In genomic region chr6:96925290-96925687, GRCh38 we compare ENCODE assay signal across 8 cellular contexts. TPM values are rescaled to one million over a fixed set of nuclear protein-coding genes. Genes with fewer than 3 reads are reported as not detected.
DNase-seq lines count a peak whose midpoint lies in the region; ATAC-seq and TF ChIP-seq lines count a peak whose summit lies in the region.

No MANE protein-coding gene starts in this region.

- peak overlapping the region in 2 of 4 donors; percentile 79 to 81 for H3K27ac ChIP-seq in gastroesophageal sphincter
- H3K27ac ChIP-seq in sigmoid colon, result peak overlapping the region in 2 of 4 donors; percentile 70 to 78

- H3K27me3 ChIP-seq in HAP-1 (ENCODE audit: low read depth) (peaks cover 4% of the 10 kb centered on the region; the same call in 1 of the 2 replicates), gastroesophageal sphincter (no peaks in the 10 kb centered on the region), sigmoid colon (no peaks in the 10 kb centered on the region)

- TF ChIP-seq EP300 in gastroesophageal sphincter (IDR thresholded peaks at IDR 0.05) (no peak), sigmoid colon (IDR thresholded peaks at IDR 0.05) (no peak)

- DNase-seq in HAP-1 (ENCODE audit: low spot score in 2 of 2), result no peak
- DNase-seq in T-helper 17 cell, result no peak
- no peak for DNase-seq in sigmoid colon
- DNase-seq in cerebellar nuclear complex (lab: John Stamatoyannopoulos, UW), result no peak
- DNase-seq in stimulated activated CD4-positive, alpha-beta T cell treated with anti-CD3 and anti-CD28 coated beads, Interleukin-1b, Interleukin-23, amount 100 ng/mL, for 48 hours, result no peak

- peak overlapping the region; percentile 98 for H3K27ac Mint-ChIP-seq in T-helper 17 cell

- H3K4me1 Mint-ChIP-seq in T-helper 17 cell, result peaks cover 28% of the 10 kb centered on the region

- H3K4me3 ChIP-seq in HAP-1 (peak overlapping the region; percentile 64), gastroesophageal sphincter (peak overlapping the region; percentile 68), sigmoid colon (peak overlapping the region in 3 of 4 donors; percentile 70 to 78 (median 70))

- ATAC-seq in T-helper 17 cell (no peak), gastroesophageal sphincter (no peak), GM18867 (IDR thresholded peaks at IDR 0.05; ENCODE audit: unreplicated experiment) (no peak), GM21360 (IDR thresholded peaks at IDR 0.05; ENCODE audit: unreplicated experiment) (no peak)

- WGBS in gastroesophageal sphincter (ENCODE audit: low coverage in 1 of 2), 2 donors, result 15 to 25% methylated on average over 6 to 8 of the region's 8 CpGs
- WGBS in sigmoid colon, 2 donors, result 11 to 42% methylated on average over 8 of the region's 8 CpGs

- H3K27me3 Mint-ChIP-seq in T-helper 17 cell, result peaks cover 8% of the 10 kb centered on the region

- H3K36me3 ChIP-seq in HAP-1 (replicated peaks), result no peaks in the 10 kb centered on the region
- no peaks in the 10 kb centered on the region for H3K36me3 ChIP-seq in gastroesophageal sphincter
- H3K36me3 ChIP-seq in sigmoid colon, result no peaks in the 10 kb centered on the region

- intact Hi-C loops in sigmoid colon (cut with DNase I), result no loop called here

- H3K9me3 ChIP-seq in HAP-1 (no peaks in the 10 kb centered on the region), T-helper 17 cell (ENCODE audit: control insufficient read depth, low read length, poor library complexity, severe bottlenecking) (no peaks in the 10 kb centered on the region), gastroesophageal sphincter (no peaks in the 10 kb centered on the region), sigmoid colon (no peaks in the 10 kb centered on the region)

- TF ChIP-seq CTCF in gastroesophageal sphincter (IDR thresholded peaks at IDR 0.05) (no peak), sigmoid colon (IDR thresholded peaks at IDR 0.05) (no peak)

- in situ Hi-C loops in HAP-1 (cut with MboI; ENCODE audit: low sequenced_read_pairs), result no loop called here

- peaks cover 7% of the 10 kb centered on the region for H3K36me3 Mint-ChIP-seq in T-helper 17 cell (ENCODE audit: low read depth)

- peaks cover 4% of the 10 kb centered on the region; the same call in 1 of the 2 replicates for H3K4me1 ChIP-seq in HAP-1
- H3K4me1 ChIP-seq in gastroesophageal sphincter, result peaks cover 0 to 16% (median 4%) of the 10 kb centered on the region in 3 donors
- H3K4me1 ChIP-seq in sigmoid colon, result peaks cover 0 to 11% (median 5%) of the 10 kb centered on the region in 4 donors

- TF ChIP-seq POLR2A in gastroesophageal sphincter (IDR thresholded peaks at IDR 0.05), result no peak
- TF ChIP-seq POLR2A in sigmoid colon (IDR thresholded peaks at IDR 0.05), result no peak

- peak overlapping the region; percentile 93 for H3K4me3 Mint-ChIP-seq in T-helper 17 cell

RNA-seq across cellular contexts. Expression of gene KLHL32, which starts 0.8 kb away (rescaled TPM):
- total RNA-seq in T-helper 17 cell (1 to 10 TPM; 1.9 to 2.5 TPM), gastroesophageal sphincter (1 to 10 TPM in 1 of 4 donors, under 1 TPM in 1, not detected in 2; 0.15 to 1.1 TPM), sigmoid colon (1 to 10 TPM in 1 of 4 donors, under 1 TPM in 2, not detected in 1; 0.27 to 2.3 (median 0.71) TPM)
- polyA plus RNA-seq in sigmoid colon, result 1 to 10 TPM in 1 of 3 donors, under 1 TPM in 2; 0.32 to 3.0 (median 0.60) TPM

RNA-seq across cellular contexts. Expression of gene NDUFAF4, which starts 27.6 kb away (rescaled TPM):
- total RNA-seq in T-helper 17 cell, result 10 to 100 TPM; 26.7 to 26.8 TPM
- total RNA-seq in gastroesophageal sphincter, result 10 to 100 TPM; 14.5 to 39.4 (median 27.4) TPM
- total RNA-seq in sigmoid colon, result 10 to 100 TPM; 15.1 to 32.1 (median 26.2) TPM
- 10 to 100 TPM; 28.2 to 38.1 (median 31.2) TPM for polyA plus RNA-seq in sigmoid colon
